In the genomic region with DNA sequence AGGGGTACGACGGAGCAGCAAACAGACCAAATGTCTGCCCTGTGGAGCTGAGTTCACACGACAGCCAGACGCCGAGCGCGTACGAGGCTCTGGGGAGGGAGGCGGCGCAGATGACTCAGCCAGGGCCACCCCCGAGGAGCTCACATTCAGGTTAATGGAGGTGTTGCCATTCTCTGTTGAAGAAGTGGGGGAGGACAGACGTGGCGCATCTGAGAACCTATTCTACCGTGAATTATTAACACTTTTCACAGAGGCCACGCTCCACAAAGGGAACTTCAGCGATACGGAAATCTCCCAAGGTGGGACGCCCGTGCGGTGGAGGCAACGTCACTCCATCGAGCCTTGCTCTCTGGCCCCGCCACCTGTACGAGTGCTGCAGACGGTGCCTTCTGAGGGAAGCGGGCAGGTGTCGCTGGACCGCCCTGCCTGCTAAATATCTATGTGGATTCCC, we compare ENCODE assay signal across 29 cellular contexts. TPM values are rescaled to one million over a fixed set of nuclear protein-coding genes. Genes with fewer than 3 reads are reported as not detected.
DNase-seq lines count a peak whose midpoint lies in the region; ATAC-seq and TF ChIP-seq lines count a peak whose summit lies in the region.
"Had no signal": no experiment of that assay in that cellular context is flagged by ENCODE, and none has a peak within 500 bp of the region (broad histone marks: within the 10 kb centered on the region; RNA-seq: fewer than 3 reads in every experiment).

No MANE protein-coding gene starts in this region.

- TF ChIP-seq CTCF in WTC11 (IDR thresholded peaks at IDR 0.05) = no peak

- no peaks in the 10 kb centered on the region for H3K27me3 ChIP-seq in iPS-15b (ENCODE audit: control insufficient read depth, insufficient read depth, low read length)
- H3K27me3 ChIP-seq: brain microvascular endothelial cell, neutrophil had no signal

- H3K27ac Mint-ChIP-seq in WTC11 = peak overlapping the region; percentile 20; the same call in 1 of the 2 replicates
- H3K27ac Mint-ChIP-seq: activated CD4-positive, alpha-beta T cell treated with anti-CD3 and anti-CD28 coated beads for 36 hours; activated T-cell treated with anti-CD3 and anti-CD28 coated beads, Interleukin-2, amount 50 U/mL, for 24 hours; CD8-positive, alpha-beta T cell; effector memory CD8-positive, alpha-beta T cell; T-helper 1 cell treated with Interleukin-12 subunit alpha and Interleukin-12 subunit beta and Interleukin-4 antibody, amounts not matched to agents 30 μg/mL and 1 μg/mL, for 36 hours had no signal

- peaks cover 3% of the 10 kb centered on the region; the same call in 1 of the 2 replicates for H3K9me3 Mint-ChIP-seq in WTC11
- H3K9me3 Mint-ChIP-seq: activated T-cell treated with anti-CD3 and anti-CD28 coated beads, Interleukin-2, amount 50 U/mL, for 24 hours; CD8-positive, alpha-beta T cell; effector memory CD8-positive, alpha-beta T cell; IgD-negative memory B cell; T-helper 1 cell treated with Interleukin-12 subunit alpha and Interleukin-12 subunit beta and Interleukin-4 antibody, amounts not matched to agents 30 μg/mL and 1 μg/mL, for 36 hours had no signal

- no peaks in the 10 kb centered on the region for H3K36me3 ChIP-seq in iPS-15b (ENCODE audit: control insufficient read depth, insufficient read depth, low read length)
- H3K36me3 ChIP-seq: brain microvascular endothelial cell, neutrophil had no signal

- ATAC-seq in WTC11 (peak; percentile 80), HG03354 (IDR thresholded peaks at IDR 0.05; ENCODE audit: poor library complexity, severe bottlenecking, unreplicated experiment) (no peak)
- ATAC-seq: activated CD4-positive, alpha-beta T cell treated with anti-CD3 and anti-CD28 coated beads for 36 hours; CD8-positive, alpha-beta T cell; effector memory CD8-positive, alpha-beta T cell; left colon; psoas muscle had no signal

- DNase-seq in NCI-H1436 (lab: John Stamatoyannopoulos, UW) (peak; percentile 46), NCI-H1436 treated with DMSO at 0.1 percent for 48 hours (lab: John Stamatoyannopoulos, UW) (no peak), WTC11 (ENCODE audit: low spot score) (peak; percentile 48), putamen (ENCODE audit: low spot score) (peak; percentile 80), NCI-H1105 (lab: John Stamatoyannopoulos, UW) (no peak), DMS153 treated with DMSO at 0.1 percent for 48 hours (lab: John Stamatoyannopoulos, UW; ENCODE audit: unreplicated experiment) (no peak)
- DNase-seq: 8988T; activated CD4-positive, alpha-beta T cell treated with anti-CD3 and anti-CD28 coated beads for 36 hours; activated naive CD4-positive, alpha-beta T cell; activated T-cell treated with anti-CD3 and anti-CD28 coated beads, Interleukin-2, amount 50 U/mL, for 24 hours; AML-193; brain microvascular endothelial cell; CD8-positive, alpha-beta T cell; DMS79 treated with DMSO at 0.1 percent for 48 hours; effector memory CD8-positive, alpha-beta T cell; foreskin melanocyte; left colon; mesenchymal stem cell; NCI-H1105 treated with DMSO at 0.1 percent for 48 hours; NCI-H2081 treated with DMSO at 0.1 percent for 48 hours; NCI-H510A treated with DMSO at 0.1 percent for 48 hours; psoas muscle; stimulated activated CD8-positive, alpha-beta memory T cell treated with anti-CD3 and anti-CD28 coated beads, Interleukin-4, amount 100 ng/mL, for 48 hours; trophoblast cell had no signal

- no peaks in the 10 kb centered on the region for H3K9me3 ChIP-seq in iPS-15b (ENCODE audit: control insufficient read depth, insufficient read depth, low read length)
- H3K9me3 ChIP-seq: neutrophil, psoas muscle had no signal

- no peak overlapping the region for H3K9ac ChIP-seq in iPS-15b (ENCODE audit: low read depth, low read length)

- peak overlapping the region; percentile 24 for H3K4me3 ChIP-seq in iPS-15b (ENCODE audit: low read depth, low read length)
- H3K4me3 ChIP-seq: psoas muscle had no signal

- CTCF ChIA-PET in WTC11 (lab: Charles Lee) = interaction anchor here (0.5 to 2.2 kb wide), 8 partner anchors 12 to 104 kb away, joined by 3 to 15 read pairs (median 6); no protein-coding TSS in a partner anchor

- peaks cover 7% of the 10 kb centered on the region for H3K4me1 Mint-ChIP-seq in WTC11
- H3K4me1 Mint-ChIP-seq: activated CD4-positive, alpha-beta T cell treated with anti-CD3 and anti-CD28 coated beads for 36 hours had no signal

- H3K4me3 Mint-ChIP-seq in WTC11 = peak overlapping the region; percentile 48
- H3K4me3 Mint-ChIP-seq: activated CD4-positive, alpha-beta T cell treated with anti-CD3 and anti-CD28 coated beads for 36 hours; activated T-cell treated with anti-CD3 and anti-CD28 coated beads, Interleukin-2, amount 50 U/mL, for 24 hours; CD8-positive, alpha-beta T cell; effector memory CD8-positive, alpha-beta T cell; IgD-negative memory B cell; T-helper 1 cell treated with Interleukin-12 subunit alpha and Interleukin-12 subunit beta and Interleukin-4 antibody, amounts not matched to agents 30 μg/mL and 1 μg/mL, for 36 hours had no signal

- no peaks in the 10 kb centered on the region for H3K27me3 Mint-ChIP-seq in WTC11 (ENCODE audit: low read depth)
- H3K27me3 Mint-ChIP-seq: activated CD4-positive, alpha-beta T cell treated with anti-CD3 and anti-CD28 coated beads for 36 hours; activated T-cell treated with anti-CD3 and anti-CD28 coated beads, Interleukin-2, amount 50 U/mL, for 24 hours; effector memory CD8-positive, alpha-beta T cell; IgD-negative memory B cell had no signal

- H3K36me3 Mint-ChIP-seq in WTC11 = peaks cover 12% of the 10 kb centered on the region

- no peaks in the 10 kb centered on the region for H3K4me1 ChIP-seq in iPS-15b (ENCODE audit: control insufficient read depth, insufficient read depth, low read length)
- H3K4me1 ChIP-seq: psoas muscle had no signal

- POLR2A ChIA-PET in WTC11 (lab: Charles Lee) = no interaction called here

TF ChIP-seq in WTC11, 78 proteins besides CTCF, POLR2A, EP300 and RAD21:
- TF ChIP-seq TEAD4 (CRISPR knock-in tag; IDR thresholded peaks at IDR 0.05) = no peak
- no peak for TF ChIP-seq ZNF232 (CRISPR knock-in tag; IDR thresholded peaks at IDR 0.05)
- no peak for TF ChIP-seq NFE2L1 (CRISPR knock-in tag; IDR thresholded peaks at IDR 0.05)
- TF ChIP-seq ESRRA (CRISPR knock-in tag; IDR thresholded peaks at IDR 0.05; ENCODE audit: borderline replicate concordance) = no peak
- no peak for TF ChIP-seq TEAD1 (CRISPR knock-in tag; IDR thresholded peaks at IDR 0.05)
- no peak for TF ChIP-seq ZNF263 (CRISPR knock-in tag; IDR thresholded peaks at IDR 0.05; ENCODE audit: low read depth)
- no peak for TF ChIP-seq JAZF1 (CRISPR knock-in tag; IDR thresholded peaks at IDR 0.05)
- TF ChIP-seq ATF1 (CRISPR knock-in tag; IDR thresholded peaks at IDR 0.05) = no peak
- TF ChIP-seq, protein P1, sequence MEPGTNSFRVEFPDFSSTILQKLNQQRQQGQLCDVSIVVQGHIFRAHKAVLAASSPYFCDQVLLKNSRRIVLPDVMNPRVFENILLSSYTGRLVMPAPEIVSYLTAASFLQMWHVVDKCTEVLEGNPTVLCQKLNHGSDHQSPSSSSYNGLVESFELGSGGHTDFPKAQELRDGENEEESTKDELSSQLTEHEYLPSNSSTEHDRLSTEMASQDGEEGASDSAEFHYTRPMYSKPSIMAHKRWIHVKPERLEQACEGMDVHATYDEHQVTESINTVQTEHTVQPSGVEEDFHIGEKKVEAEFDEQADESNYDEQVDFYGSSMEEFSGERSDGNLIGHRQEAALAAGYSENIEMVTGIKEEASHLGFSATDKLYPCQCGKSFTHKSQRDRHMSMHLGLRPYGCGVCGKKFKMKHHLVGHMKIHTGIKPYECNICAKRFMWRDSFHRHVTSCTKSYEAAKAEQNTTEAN (CRISPR knock-in tag; IDR thresholded peaks at IDR 0.05) = no peak
- TF ChIP-seq, protein P2, sequence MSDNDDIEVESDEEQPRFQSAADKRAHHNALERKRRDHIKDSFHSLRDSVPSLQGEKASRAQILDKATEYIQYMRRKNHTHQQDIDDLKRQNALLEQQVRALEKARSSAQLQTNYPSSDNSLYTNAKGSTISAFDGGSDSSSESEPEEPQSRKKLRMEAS (CRISPR knock-in tag; IDR thresholded peaks at IDR 0.05) = no peak
- no peak for TF ChIP-seq NR1H2 (CRISPR knock-in tag; IDR thresholded peaks at IDR 0.05)
- TF ChIP-seq RORB (CRISPR knock-in tag; IDR thresholded peaks at IDR 0.05) = no peak
- TF ChIP-seq HMGA2 (CRISPR knock-in tag; IDR thresholded peaks at IDR 0.05) = no peak
- TF ChIP-seq SP1 (CRISPR knock-in tag; conservative IDR thresholded peaks at IDR 0.05) = no peak
- TF ChIP-seq, protein P3, sequence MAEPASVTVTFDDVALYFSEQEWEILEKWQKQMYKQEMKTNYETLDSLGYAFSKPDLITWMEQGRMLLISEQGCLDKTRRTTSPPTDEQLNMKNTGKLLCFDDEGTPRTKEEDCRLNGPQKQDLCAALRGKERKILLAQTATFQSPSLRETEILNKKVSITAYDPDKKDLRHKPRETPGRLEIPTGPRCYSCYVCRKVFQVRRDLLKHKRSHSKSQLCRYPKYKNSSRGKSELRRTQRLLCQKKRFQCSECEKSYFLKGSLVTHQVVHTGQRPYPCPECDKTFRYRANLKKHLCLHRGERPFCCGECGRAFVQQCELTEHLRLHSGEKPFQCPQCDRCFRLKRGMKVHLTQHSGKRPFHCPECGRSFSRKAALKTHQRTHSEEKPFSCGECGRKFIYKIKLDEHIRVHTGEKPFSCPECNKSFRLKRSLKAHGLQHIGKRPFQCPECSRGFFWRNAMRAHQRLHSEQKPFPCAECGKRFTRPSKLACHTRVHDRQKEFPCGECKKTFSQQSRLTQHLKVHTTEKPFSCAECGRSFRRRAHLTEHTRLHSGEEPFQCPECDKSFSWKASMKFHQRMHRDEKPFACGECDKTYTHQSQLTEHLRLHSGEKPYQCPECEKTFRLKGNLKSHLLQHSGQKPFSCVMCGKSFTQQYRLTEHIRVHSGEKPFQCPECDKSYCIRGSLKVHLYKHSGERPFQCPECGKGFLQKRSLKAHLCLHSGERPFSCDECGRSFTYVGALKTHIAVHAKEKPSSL (CRISPR knock-in tag; conservative IDR thresholded peaks at IDR 0.05) = no peak
- no peak for TF ChIP-seq ZNF317 (CRISPR knock-in tag; IDR thresholded peaks at IDR 0.05; ENCODE audit: borderline replicate concordance, low read depth)
- no peak for TF ChIP-seq CBFB (CRISPR knock-in tag; IDR thresholded peaks at IDR 0.05; ENCODE audit: low read depth)
- TF ChIP-seq NFATC4 (CRISPR knock-in tag; IDR thresholded peaks at IDR 0.05) = no peak
- TF ChIP-seq MYBL2 (CRISPR knock-in tag; IDR thresholded peaks at IDR 0.05) = no peak

RNA-seq across cellular contexts. Expression of a gene that starts 19.2 kb away (rescaled TPM):
- total RNA-seq in WTC11 (2021) = 38.0 to 43.7 TPM (median 41.0 TPM) in 3 replicates

Comparison
In these comparisons a context has a peak if more than half of its experiments do, and no peak if none do; other contexts are left out.
1. DNase-seq: peak in NCI-H1436 (single experiment), WTC11 (single experiment) and putamen (single experiment); none in NCI-H1436 treated with DMSO at 0.1 percent for 48 hours (single experiment), NCI-H1105 (single experiment) and DMS153 treated with DMSO at 0.1 percent for 48 hours (single experiment).